8 cellular contexts compared by ENCODE assay signal in genomic region chr7:108497082-108497725, GRCh38. TPM values are rescaled to one million over a fixed set of nuclear protein-coding genes. Genes with fewer than 3 reads are reported as not detected.
DNase-seq lines count a peak whose midpoint lies in the region; ATAC-seq and TF ChIP-seq lines count a peak whose summit lies in the region.

No MANE protein-coding gene starts in this region.

- H3K9me3 ChIP-seq in lower lobe of right lung, result no peaks in the 10 kb centered on the region

- POLR2A ChIA-PET in T-cell (lab: Charles Lee), result interaction anchor here (0.5 to 1.6 kb wide), 5 partner anchors 20 to 75 kb away, joined by 3 to 5 read pairs (median 3); no protein-coding TSS in a partner anchor

- H3K27me3 Mint-ChIP-seq in activated T-cell treated with anti-CD3 and anti-CD28 coated beads, Interleukin-2, amount 50 U/mL, for 24 hours, result no peaks in the 10 kb centered on the region
- H3K27me3 Mint-ChIP-seq in T-cell, result no peaks in the 10 kb centered on the region
- H3K27me3 Mint-ChIP-seq in stimulated activated naive CD8-positive, alpha-beta T cell treated with anti-CD3 and anti-CD28 coated beads, Interleukin-15, amount 100 ng/mL, for 72 hours, result no peaks in the 10 kb centered on the region

- no peak overlapping the region for H3K27ac ChIP-seq in lower lobe of right lung

- CTCF ChIA-PET in T-cell (lab: Charles Lee), result interaction anchor here (0.6 to 4.0 kb wide), 25 partner anchors 10 to 314 kb away, joined by 3 to 53 read pairs (median 4); partner anchors contain the start of genes NRCAM (in 1 of the 2) and PNPLA8 (in 1 of the 2)

- no peaks in the 10 kb centered on the region for H3K27me3 ChIP-seq in lower lobe of right lung (ENCODE audit: low read depth)

- H3K4me1 Mint-ChIP-seq in activated T-cell treated with anti-CD3 and anti-CD28 coated beads, Interleukin-2, amount 50 U/mL, for 24 hours (ENCODE audit: low read depth), result no peaks in the 10 kb centered on the region
- peaks cover 0 to 4% (median 3%) of the 10 kb centered on the region in 3 donors for H3K4me1 Mint-ChIP-seq in T-cell
- H3K4me1 Mint-ChIP-seq in stimulated activated naive CD8-positive, alpha-beta T cell treated with anti-CD3 and anti-CD28 coated beads, Interleukin-15, amount 100 ng/mL, for 72 hours, result no peaks in the 10 kb centered on the region

- peaks cover 80% of the 10 kb centered on the region for H3K36me3 ChIP-seq in lower lobe of right lung

- H3K9me3 Mint-ChIP-seq in activated T-cell treated with anti-CD3 and anti-CD28 coated beads, Interleukin-2, amount 50 U/mL, for 24 hours, result no peaks in the 10 kb centered on the region
- no peaks in the 10 kb centered on the region for H3K9me3 Mint-ChIP-seq in T-cell
- H3K9me3 Mint-ChIP-seq in stimulated activated naive CD8-positive, alpha-beta T cell treated with anti-CD3 and anti-CD28 coated beads, Interleukin-15, amount 100 ng/mL, for 72 hours, result no peaks in the 10 kb centered on the region

- no peak overlapping the region for H3K4me3 Mint-ChIP-seq in activated T-cell treated with anti-CD3 and anti-CD28 coated beads, Interleukin-2, amount 50 U/mL, for 24 hours
- no peak overlapping the region for H3K4me3 Mint-ChIP-seq in T-cell
- H3K4me3 Mint-ChIP-seq in stimulated activated naive CD8-positive, alpha-beta T cell treated with anti-CD3 and anti-CD28 coated beads, Interleukin-15, amount 100 ng/mL, for 72 hours, result no peak overlapping the region

- peak; percentile 22 for DNase-seq in activated T-cell treated with anti-CD3 and anti-CD28 coated beads for 1 hour (ENCODE audit: low read depth)
- DNase-seq in activated T-cell treated with anti-CD3 and anti-CD28 coated beads, Interleukin-2, amount 50 U/mL, for 24 hours, result no peak
- peak; percentile 70 for DNase-seq in NCI-H1694 (lab: John Stamatoyannopoulos, UW)
- DNase-seq in T-cell, result peak in 25 of 34 experiments; percentile 2 to 55 (median 30)
- peak; percentile 74 for DNase-seq in choroid plexus epithelial cell (ENCODE audit: low read depth)
- no peak for DNase-seq in lower lobe of right lung
- peak; percentile 40 to 41 for DNase-seq in stimulated activated naive CD8-positive, alpha-beta T cell treated with anti-CD3 and anti-CD28 coated beads, Interleukin-15, amount 100 ng/mL, for 72 hours

- peak; percentile 79 for ATAC-seq in HG02678 (IDR thresholded peaks at IDR 0.05; ENCODE audit: unreplicated experiment)
- ATAC-seq in T-cell (replicated peaks in 1 of 4), result peak; percentile 40 to 53 (median 42)
- ATAC-seq in lower lobe of right lung, result peak; percentile 73 to 76
- ATAC-seq in stimulated activated naive CD8-positive, alpha-beta T cell treated with anti-CD3 and anti-CD28 coated beads, Interleukin-15, amount 100 ng/mL, for 72 hours, result peak; percentile 49

- TF ChIP-seq CTCF in choroid plexus epithelial cell (conservative IDR thresholded peaks at IDR 0.05; ENCODE audit: low read depth, low read length) (peak; percentile 75), lower lobe of right lung (IDR thresholded peaks at IDR 0.05) (peak; percentile 83)

- intact Hi-C loops in lower lobe of right lung (cut with DNase I), result loop anchor here (5.0 kb wide), 1 partner anchor 315 kb away; no protein-coding TSS in a partner anchor

- no peak overlapping the region for H3K27ac Mint-ChIP-seq in activated T-cell treated with anti-CD3 and anti-CD28 coated beads, Interleukin-2, amount 50 U/mL, for 24 hours
- no peak overlapping the region for H3K27ac Mint-ChIP-seq in T-cell
- no peak overlapping the region for H3K27ac Mint-ChIP-seq in stimulated activated naive CD8-positive, alpha-beta T cell treated with anti-CD3 and anti-CD28 coated beads, Interleukin-15, amount 100 ng/mL, for 72 hours

- H3K4me3 ChIP-seq in choroid plexus epithelial cell (ENCODE audit: low read depth, low read length) (no peak overlapping the region), lower lobe of right lung (no peak overlapping the region)

- no peaks in the 10 kb centered on the region for H3K4me1 ChIP-seq in lower lobe of right lung

- H3K36me3 Mint-ChIP-seq in activated T-cell treated with anti-CD3 and anti-CD28 coated beads, Interleukin-2, amount 50 U/mL, for 24 hours (ENCODE audit: low read depth), result peaks cover 42% of the 10 kb centered on the region
- peaks cover 40% of the 10 kb centered on the region for H3K36me3 Mint-ChIP-seq in T-cell

RNA-seq across cellular contexts. Expression of gene PNPLA8, which starts 28.7 kb away (rescaled TPM):
- total RNA-seq in T-cell (10 to 100 TPM; 17.8 to 55.5 (median 21.8) TPM), lower lobe of right lung (27.8 TPM)

RNA-seq across cellular contexts. Expression of gene NRCAM, which starts 41.0 kb away (rescaled TPM):
- total RNA-seq in T-cell (10 to 100 TPM in 1 of 5 donors, 1 to 10 TPM in 4; 3.1 to 10.7 (median 5.0) TPM), lower lobe of right lung (2.6 TPM)

Comparison
In these comparisons a context has a peak if more than half of its experiments do, and no peak if none do; other contexts are left out.
1. DNase-seq: peak in activated T-cell treated with anti-CD3 and anti-CD28 coated beads for 1 hour (single experiment), NCI-H1694 (single experiment), T-cell (25 of 34), choroid plexus epithelial cell (single experiment) and stimulated activated naive CD8-positive, alpha-beta T cell treated with anti-CD3 and anti-CD28 coated beads, Interleukin-15, amount 100 ng/mL, for 72 hours (2 of 2); none in activated T-cell treated with anti-CD3 and anti-CD28 coated beads, Interleukin-2, amount 50 U/mL, for 24 hours (single experiment) and lower lobe of right lung (single experiment).
2. Peak in every context shown above with its lines, with median percentiles within 50 percentile points of each other: ATAC-seq.